In genomic region chr20:39019805-39020325, GRCh38 we compare ENCODE assay signal across 9 cellular contexts. TPM values are rescaled to one million over a fixed set of nuclear protein-coding genes. Genes with fewer than 3 reads are reported as not detected.
A peak's percentile ranks its signal among the peaks of the same experiment; 100 is the strongest.
DNase-seq lines count a peak whose midpoint lies in the region; ATAC-seq and TF ChIP-seq lines count a peak whose summit lies in the region.
"Had no signal": no experiment of that assay in that cellular context is flagged by ENCODE, and none has a peak within 500 bp of the region (broad histone marks: within the 10 kb centered on the region; RNA-seq: fewer than 3 reads in every experiment).

No MANE protein-coding gene starts in this region.

- TF ChIP-seq CTCF in chondrocyte (IDR thresholded peaks at IDR 0.05) = no peak

- H3K4me1 Mint-ChIP-seq in chondrocyte (ENCODE audit: low read depth) = peaks cover 2% of the 10 kb centered on the region

- H3K9me3 ChIP-seq in right cardiac atrium (ENCODE audit: control insufficient read depth, low read length) = no peaks in the 10 kb centered on the region

- peak overlapping the region; percentile 28 for H3K27ac Mint-ChIP-seq in chondrocyte (ENCODE audit: unreplicated experiment)

- intact Hi-C loops in right cardiac atrium (cut with DNase I) = no loop called here

- H3K27me3 ChIP-seq in right cardiac atrium (ENCODE audit: control insufficient read depth, insufficient read depth) = no peaks in the 10 kb centered on the region

- H3K9me3 Mint-ChIP-seq in chondrocyte (ENCODE audit: low read depth) = peaks cover 4% of the 10 kb centered on the region

- peaks cover 41% of the 10 kb centered on the region for H3K36me3 Mint-ChIP-seq in chondrocyte (ENCODE audit: low read depth)

- no peak overlapping the region for H3K4me3 ChIP-seq in right cardiac atrium (ENCODE audit: low read length)

- no peak overlapping the region for H3K27ac ChIP-seq in right cardiac atrium (ENCODE audit: low read length)

- peak; percentile 89 for ATAC-seq in GM18861 (IDR thresholded peaks at IDR 0.05; ENCODE audit: unreplicated experiment)
- peak; percentile 73 for ATAC-seq in GM21367 (IDR thresholded peaks at IDR 0.05; ENCODE audit: unreplicated experiment)
- peak; percentile 80 for ATAC-seq in HG03196 (IDR thresholded peaks at IDR 0.05; ENCODE audit: unreplicated experiment)
- ATAC-seq in right cardiac atrium = no peak

- H3K4me1 ChIP-seq in right cardiac atrium (ENCODE audit: control insufficient read depth, insufficient read depth, low read length) = no peaks in the 10 kb centered on the region

- no peak overlapping the region for H3K4me3 Mint-ChIP-seq in chondrocyte (ENCODE audit: unreplicated experiment)

- DNase-seq in chondrocyte (ENCODE audit: low spot score) = no peak
- no peak for DNase-seq in iPS-NIHi7 (ENCODE audit: extremely low spot score)
- no peak for DNase-seq in AG20443 (ENCODE audit: low spot score)
- no peak for DNase-seq in GDM1 (lab: John Stamatoyannopoulos, UW)
- no peak for DNase-seq in right cardiac atrium
- DNase-seq: cerebellar nuclear complex had no signal

- no peaks in the 10 kb centered on the region for H3K27me3 Mint-ChIP-seq in chondrocyte (ENCODE audit: low read depth)

RNA-seq across cellular contexts. Expression of gene DHX35, which starts 57.7 kb away (rescaled TPM):
- 7.0 to 8.4 TPM (median 7.8 TPM) in 3 replicates for total RNA-seq in chondrocyte
- total RNA-seq in right cardiac atrium = 10 to 100 TPM; 19.9 to 27.5 (median 21.3) TPM
- 11.6 TPM for polyA plus RNA-seq in right cardiac atrium

Comparison
In these comparisons a context has a peak if more than half of its experiments do, and no peak if none do; other contexts are left out.
1. ATAC-seq: peak in GM18861 (single experiment), GM21367 (single experiment) and HG03196 (single experiment); none in right cardiac atrium (0 of 2).